Comparison of ENCODE assay signal across 20 cellular contexts in genomic region chr14:73468808-73469386, GRCh38.
"Had no signal": no experiment of that assay in that cellular context is flagged by ENCODE, and none has a peak within 500 bp of the region (broad histone marks: within the 10 kb centered on the region; RNA-seq: fewer than 3 reads in every experiment).

No MANE protein-coding gene starts in this region.

- H3K27me3 ChIP-seq: cardiac muscle cell, sigmoid colon had no signal

- DNase-seq: activated B cell treated with CpG ODN at 0.5 μM for 24 hours; activated CD4-positive, alpha-beta memory T cell treated with anti-CD3 and anti-CD28 coated beads for 36 hours; activated CD4-positive, alpha-beta T cell treated with anti-CD3 and anti-CD28 coated beads for 36 hours; activated effector memory CD4-positive, alpha-beta T cell treated with anti-CD3 and anti-CD28 coated beads, Interleukin-2, amount 50 U/mL, for 16 hours; activated naive CD4-positive, alpha-beta T cell treated with anti-CD3 and anti-CD28 coated beads, Interleukin-2, amount 10 ng/mL, durations not matched to agents 7 days and 5 days; activated T-cell treated with anti-CD3 and anti-CD28 coated beads, Interleukin-2, amount 50 U/mL, for 72 hours; effector CD4-positive, alpha-beta T cell; foreskin melanocyte; immature natural killer cell; kidney glomerular epithelial cell; mesendoderm; mucosa of descending colon; nephron progenitor cell; sigmoid colon; stimulated activated CD4-positive, alpha-beta T cell treated with anti-CD3 and anti-CD28 coated beads, Interleukin-4, amount 100 ng/mL, for 24 hours; stimulated activated naive CD8-positive, alpha-beta T cell treated with anti-CD3 and anti-CD28 coated beads, Interleukin-15, Interleukin-2, amounts not matched to agents 100 U/mL and 50 U/mL, for 24 hours; T-helper 1 cell; T-helper 9 cell had no signal

- H3K9me3 ChIP-seq: mucosa of descending colon, sigmoid colon had no signal

- H3K36me3 ChIP-seq: cardiac muscle cell, sigmoid colon had no signal

- H3K27ac ChIP-seq: cardiac muscle cell, sigmoid colon had no signal

- H3K4me3 ChIP-seq: cardiac muscle cell, mucosa of descending colon, sigmoid colon had no signal

- ATAC-seq: activated CD4-positive, alpha-beta T cell treated with anti-CD3 and anti-CD28 coated beads for 36 hours; activated T-cell treated with anti-CD3 and anti-CD28 coated beads, Interleukin-2, amount 50 U/mL, for 72 hours; mucosa of descending colon; stimulated activated naive CD8-positive, alpha-beta T cell treated with anti-CD3 and anti-CD28 coated beads, Interleukin-15, Interleukin-2, amounts not matched to agents 100 U/mL and 50 U/mL, for 24 hours had no signal

- FAIRE-seq: endometrium had no signal
